15 cellular contexts compared by ENCODE assay signal in the genomic region with DNA sequence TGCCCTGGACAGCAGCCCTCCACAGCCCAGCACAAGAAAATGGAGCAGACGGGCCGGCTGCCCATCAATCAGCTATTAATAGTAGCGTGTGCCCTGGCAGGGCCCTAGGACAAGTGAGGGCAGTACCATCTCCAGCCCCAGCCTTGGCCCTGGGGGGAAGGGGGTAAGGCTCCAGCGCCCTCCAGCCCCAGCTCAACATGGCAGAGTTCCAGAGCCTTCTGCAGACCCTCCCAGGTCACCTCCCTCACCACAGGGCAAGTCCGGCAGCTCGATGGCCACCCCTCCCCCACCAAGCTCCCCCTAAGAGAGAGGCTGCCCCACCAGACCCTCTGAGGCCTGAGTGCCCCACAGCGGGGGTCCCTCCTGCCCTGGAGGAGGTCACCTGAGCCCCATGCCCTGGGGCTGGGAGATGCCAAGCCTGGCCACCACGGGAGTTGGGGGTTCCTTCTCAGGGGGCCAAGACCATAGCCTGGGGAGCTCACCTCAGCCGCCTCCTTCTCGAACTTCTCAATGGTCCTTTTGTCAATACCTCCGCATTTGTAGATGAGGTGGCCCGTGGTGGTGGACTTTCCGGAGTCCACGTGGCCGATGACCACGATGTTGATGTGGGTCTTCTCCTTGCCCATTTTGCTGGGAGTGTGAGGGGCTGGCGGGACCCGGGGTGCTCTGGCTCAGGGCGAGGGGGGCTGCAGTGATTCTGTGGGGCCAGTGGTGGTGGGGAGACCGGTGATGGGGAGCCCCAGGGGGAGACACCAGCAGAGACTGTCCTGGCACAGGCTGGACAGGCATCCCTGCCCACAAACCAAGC. TPM values are rescaled to one million over a fixed set of nuclear protein-coding genes. Genes with fewer than 3 reads are reported as not detected.
DNase-seq lines count a peak whose midpoint lies in the region; ATAC-seq and TF ChIP-seq lines count a peak whose summit lies in the region.
"Had no signal": no experiment of that assay in that cellular context is flagged by ENCODE, and none has a peak within 500 bp of the region (broad histone marks: within the 10 kb centered on the region; RNA-seq: fewer than 3 reads in every experiment).

No MANE protein-coding gene starts in this region.

- H2BK120ac ChIP-seq in mesenchymal stem cell (ENCODE audit: low read depth, low read length) = no peak overlapping the region

- H3K27me3 ChIP-seq in hepatocyte (peaks cover 24% of the 10 kb centered on the region), skeletal muscle tissue (ENCODE audit: control insufficient read depth in 3 of 3, insufficient read depth in 3 of 3, low read length in 3 of 3) (peaks cover 0 to 16% (median 4%) of the 10 kb centered on the region in 3 donors), mesenchymal stem cell (ENCODE audit: control insufficient read depth in 1 of 2, insufficient read depth in 1 of 2, low read length in 2 of 2) (peaks cover 30 to 69% of the 10 kb centered on the region in 2 experiments), tibial artery (peaks cover 0 to 91% of the 10 kb centered on the region in 2 donors)

- ATAC-seq in WTC11 = no peak

- H3K79me1 ChIP-seq in mesenchymal stem cell (replicated peaks; ENCODE audit: low read length, poor library complexity, severe bottlenecking) = no peaks in the 10 kb centered on the region

- CTCF ChIA-PET in WTC11 (lab: Charles Lee) = interaction anchor here (0.6 to 3.4 kb wide), 37 partner anchors 8 to 832 kb away, joined by 3 to 50 read pairs (median 7); partner anchors contain the start of genes HELZ2, KCNQ2, PPDPF and PTK6

- no peaks in the 10 kb centered on the region for H3K9me3 Mint-ChIP-seq in T-helper 2 cell treated with Interferon-gamma antibody and Interleukin-4, amounts not matched to agents 5 μg/mL and 100 μg/mL, for 36 hours
- H3K9me3 Mint-ChIP-seq in WTC11 = peaks cover 5% of the 10 kb centered on the region

- no peak overlapping the region for H2BK15ac ChIP-seq in mesenchymal stem cell (ENCODE audit: low read depth, poor library complexity, severe bottlenecking)

- intact Hi-C loops in tibial artery (cut with DNase I; ENCODE audit: low total_unique reads) = no loop called here

- H3K4ac ChIP-seq in mesenchymal stem cell (ENCODE audit: low read depth in 1 of 2, low read length in 2 of 2) = no peak overlapping the region

- H2AFZ ChIP-seq in hepatocyte (no peak overlapping the region), mesenchymal stem cell (ENCODE audit: low read depth, low read length) (no peak overlapping the region)

- H3K27ac ChIP-seq in hepatocyte = no peak overlapping the region
- peak overlapping the region; percentile 98 for H3K27ac ChIP-seq in skeletal muscle tissue (ENCODE audit: low read depth, low read length)
- H3K27ac ChIP-seq in mesenchymal stem cell (ENCODE audit: low read length, poor library complexity, severe bottlenecking) = no peak overlapping the region
- no peak overlapping the region for H3K27ac ChIP-seq in tibial artery
- H3K27ac ChIP-seq: neutrophil, tibial nerve had no signal

- no peaks in the 10 kb centered on the region for H3K9me2 ChIP-seq in hepatocyte (replicated peaks; ENCODE audit: insufficient read depth)

- H2BK5ac ChIP-seq in mesenchymal stem cell (ENCODE audit: low read depth, low read length, poor library complexity, severe bottlenecking) = no peak overlapping the region

- H3K4me3 ChIP-seq in hepatocyte = no peak overlapping the region
- H3K4me3 ChIP-seq in skeletal muscle tissue (ENCODE audit: low read length in 3 of 3) = peak overlapping the region; percentile 73 to 88 (median 85)
- H3K4me3 ChIP-seq in mesenchymal stem cell (ENCODE audit: insufficient read depth in 1 of 2, low read depth in 1 of 2, low read length in 2 of 2) = no peak overlapping the region
- H3K4me3 ChIP-seq in tibial artery = no peak overlapping the region

- H3K36me3 ChIP-seq in hepatocyte (replicated peaks; ENCODE audit: insufficient read depth, low read depth) (no peaks in the 10 kb centered on the region), skeletal muscle tissue (ENCODE audit: control insufficient read depth in 3 of 3, insufficient read depth in 3 of 3, low read length in 3 of 3) (peaks cover 19 to 47% (median 37%) of the 10 kb centered on the region in 3 donors), mesenchymal stem cell (ENCODE audit: control insufficient read depth in 1 of 2, insufficient read depth in 2 of 2, low read depth in 1 of 2, low read length in 2 of 2) (peaks cover 0 to 4% of the 10 kb centered on the region in 2 experiments), tibial artery (no peaks in the 10 kb centered on the region)
- H3K36me3 ChIP-seq: neutrophil, tibial nerve had no signal

- H3K9ac ChIP-seq in skeletal muscle tissue (ENCODE audit: low read depth in 1 of 3, low read length in 3 of 3) = peak overlapping the region; percentile 84 to 95 (median 94)
- H3K9ac ChIP-seq in mesenchymal stem cell (ENCODE audit: low read length) = no peak overlapping the region

- H3K4me1 ChIP-seq in hepatocyte (ENCODE audit: insufficient read depth) (peaks cover 8% of the 10 kb centered on the region), skeletal muscle tissue (ENCODE audit: control insufficient read depth in 3 of 3, insufficient read depth in 3 of 3, low read length in 3 of 3) (peaks cover 41 to 69% (median 59%) of the 10 kb centered on the region in 3 donors), mesenchymal stem cell (ENCODE audit: control insufficient read depth, insufficient read depth, low read depth, low read length) (peaks cover 28% of the 10 kb centered on the region), tibial artery (peaks cover 0 to 35% (median 28%) of the 10 kb centered on the region in 4 donors)

- 81% methylated on average over 18 of the region's 20 CpGs for WGBS in hepatocyte (ENCODE audit: low lambda C conversion rate, missing lambda C conversion rate)
- WGBS in mesenchymal stem cell = 84% methylated on average over 19 of the region's 20 CpGs

- no peak overlapping the region for H4K91ac ChIP-seq in mesenchymal stem cell (ENCODE audit: low read length)

- H4K20me1 ChIP-seq in hepatocyte (ENCODE audit: insufficient read depth, poor library complexity, severe bottlenecking) = no peaks in the 10 kb centered on the region

- no peak overlapping the region for H2AK5ac ChIP-seq in mesenchymal stem cell (ENCODE audit: low read length, severe bottlenecking)

- no peak overlapping the region for H4K8ac ChIP-seq in mesenchymal stem cell (ENCODE audit: low read length)

- no peak overlapping the region for H2BK12ac ChIP-seq in mesenchymal stem cell (ENCODE audit: low read length in 2 of 2)

- H3K4me2 ChIP-seq in hepatocyte (peak overlapping the region; percentile 90), mesenchymal stem cell (ENCODE audit: low read length, poor library complexity, severe bottlenecking) (no peak overlapping the region)

- POLR2A ChIA-PET in WTC11 (lab: Charles Lee) = interaction anchor here (0.8 kb wide), 1 partner anchor 30 kb away, joined by 3 read pairs; no protein-coding TSS in a partner anchor

- peak overlapping the region; percentile 12 for H3K4me3 Mint-ChIP-seq in T-helper 2 cell treated with Interferon-gamma antibody and Interleukin-4, amounts not matched to agents 5 μg/mL and 100 μg/mL, for 36 hours
- H3K4me3 Mint-ChIP-seq in WTC11 = peak overlapping the region; percentile 24; the same call in 1 of the 2 replicates

- no peak for TF ChIP-seq CTCF in WTC11 (IDR thresholded peaks at IDR 0.05)
- no peak for TF ChIP-seq CTCF in hepatocyte (IDR thresholded peaks at IDR 0.05; ENCODE audit: poor library complexity)
- no peak for TF ChIP-seq CTCF in tibial artery (IDR thresholded peaks at IDR 0.05)

- H3K18ac ChIP-seq in mesenchymal stem cell (ENCODE audit: low read depth in 1 of 2, low read length in 2 of 2) = no peak overlapping the region

- H3K23ac ChIP-seq in mesenchymal stem cell (ENCODE audit: low read length in 2 of 2) = no peak overlapping the region

- H3K27me3 Mint-ChIP-seq in T-helper 2 cell treated with Interferon-gamma antibody and Interleukin-4, amounts not matched to agents 5 μg/mL and 100 μg/mL, for 36 hours (ENCODE audit: low read depth) = peaks cover 25% of the 10 kb centered on the region
- peaks cover 37% of the 10 kb centered on the region for H3K27me3 Mint-ChIP-seq in WTC11 (ENCODE audit: low read depth)

- no peak overlapping the region for H3K14ac ChIP-seq in mesenchymal stem cell (ENCODE audit: low read length in 2 of 2)

- DNase-seq in T-helper 2 cell treated with Interferon-gamma antibody and Interleukin-4, amounts not matched to agents 5 μg/mL and 100 μg/mL, for 36 hours (ENCODE audit: low spot score) = no peak
- no peak for DNase-seq in T-helper 2 cell
- no peak for DNase-seq in WTC11 (ENCODE audit: low spot score)
- no peak for DNase-seq in hepatocyte (ENCODE audit: low spot score)
- no peak for DNase-seq in mesenchymal stem cell
- no peak for DNase-seq in tibial artery
- no peak for DNase-seq in stimulated activated CD4-positive, alpha-beta T cell treated with anti-CD3 and anti-CD28 coated beads, Interleukin-4, amount 100 ng/mL, for 24 hours
- DNase-seq: 8988T; NCI-H510A treated with DMSO at 0.1 percent for 48 hours; stimulated activated CD4-positive, alpha-beta T cell treated with anti-CD3 and anti-CD28 coated beads, Interleukin-12 subunit alpha, Interleukin-12 subunit beta, amount 100 ng/mL, for 4 hours had no signal

- H3K79me2 ChIP-seq in hepatocyte = no peaks in the 10 kb centered on the region

- H3K9me3 ChIP-seq in hepatocyte (ENCODE audit: low read depth) = no peaks in the 10 kb centered on the region
- no peaks in the 10 kb centered on the region for H3K9me3 ChIP-seq in skeletal muscle tissue (ENCODE audit: control insufficient read depth in 3 of 3, low read length in 3 of 3)
- H3K9me3 ChIP-seq in mesenchymal stem cell (ENCODE audit: control insufficient read depth, low read length) = peaks cover 4% of the 10 kb centered on the region
- no peaks in the 10 kb centered on the region for H3K9me3 ChIP-seq in tibial artery
- H3K9me3 ChIP-seq: neutrophil, tibial nerve had no signal

- H3K36me3 Mint-ChIP-seq in T-helper 2 cell treated with Interferon-gamma antibody and Interleukin-4, amounts not matched to agents 5 μg/mL and 100 μg/mL, for 36 hours (ENCODE audit: low read depth) = no peaks in the 10 kb centered on the region
- peaks cover 5% of the 10 kb centered on the region for H3K36me3 Mint-ChIP-seq in WTC11

- H3K27ac Mint-ChIP-seq in T-helper 2 cell treated with Interferon-gamma antibody and Interleukin-4, amounts not matched to agents 5 μg/mL and 100 μg/mL, for 36 hours = no peak overlapping the region
- no peak overlapping the region for H3K27ac Mint-ChIP-seq in WTC11

- no peaks in the 10 kb centered on the region for H3K4me1 Mint-ChIP-seq in T-helper 2 cell treated with Interferon-gamma antibody and Interleukin-4, amounts not matched to agents 5 μg/mL and 100 μg/mL, for 36 hours (ENCODE audit: low read depth)
- H3K4me1 Mint-ChIP-seq in WTC11 = peaks cover 7% of the 10 kb centered on the region

RNA-seq across cellular contexts. Expression of gene EEF1A2, which starts 1.5 kb away (rescaled TPM):
- 26.0 to 35.7 TPM (median 34.9 TPM) in 3 replicates for total RNA-seq in WTC11 (2021)
- 18.5 and 23.5 TPM in 2 replicates for total RNA-seq in hepatocyte
- polyA plus RNA-seq in hepatocyte = 12.0 and 14.8 TPM in 2 replicates
- 255 TPM for total RNA-seq in skeletal muscle tissue
- polyA plus RNA-seq in mesenchymal stem cell (2013, experiment 1 of 2) = 4.3 TPM
- 4.3 TPM for polyA plus RNA-seq in mesenchymal stem cell (2013, experiment 2 of 2)
- total RNA-seq: tibial nerve had no signal

RNA-seq across cellular contexts. Expression of gene PPDPF, which starts 23.2 kb away (rescaled TPM):
- total RNA-seq in WTC11 (2021) (170 to 210 TPM (median 205 TPM) in 3 replicates), hepatocyte (47.6 and 55.1 TPM in 2 replicates), skeletal muscle tissue (24.0 TPM)
- 330 and 333 TPM in 2 replicates for polyA plus RNA-seq in hepatocyte
- 333 TPM for polyA plus RNA-seq in mesenchymal stem cell (2013, experiment 1 of 2)
- polyA plus RNA-seq in mesenchymal stem cell (2013, experiment 2 of 2) = 331 TPM

RNA-seq across cellular contexts. Expression of gene KCNQ2, which starts 24.9 kb away (rescaled TPM):
- 99.8 to 112 TPM (median 108 TPM) in 3 replicates for total RNA-seq in WTC11 (2021)
- total RNA-seq in hepatocyte = 2.9 and 3.5 TPM in 2 replicates
- polyA plus RNA-seq in hepatocyte = 4.3 and 5.4 TPM in 2 replicates
- 1.6 TPM for total RNA-seq in skeletal muscle tissue
- polyA plus RNA-seq in mesenchymal stem cell (2013, experiment 1 of 2) = not detected
- polyA plus RNA-seq in mesenchymal stem cell (2013, experiment 2 of 2) = not detected
- total RNA-seq: left lobe of liver, tibial nerve had no signal

RNA-seq across cellular contexts. Expression of gene PTK6, which starts 39.8 kb away (rescaled TPM):
- total RNA-seq in WTC11 (2021) = 0.22 to 0.53 TPM (median 0.32 TPM) in 3 replicates
- total RNA-seq in hepatocyte = 0.52 and 1.1 TPM in 2 replicates
- 0.06 and 0.27 TPM in 2 replicates for polyA plus RNA-seq in hepatocyte
- not detected for total RNA-seq in skeletal muscle tissue
- polyA plus RNA-seq in mesenchymal stem cell (2013, experiment 1 of 2) = not detected
- polyA plus RNA-seq in mesenchymal stem cell (2013, experiment 2 of 2) = not detected
- total RNA-seq: H4 had no signal

RNA-seq across cellular contexts. Expression of gene SRMS, which starts 50.2 kb away (rescaled TPM):
- total RNA-seq in WTC11 (2021) (0.21 to 0.46 TPM (median 0.26 TPM) in 3 replicates), hepatocyte (not detected in 2 replicates), skeletal muscle tissue (not detected)
- not detected in 2 replicates for polyA plus RNA-seq in hepatocyte
- not detected for polyA plus RNA-seq in mesenchymal stem cell (2013, experiment 1 of 2)
- polyA plus RNA-seq in mesenchymal stem cell (2013, experiment 2 of 2) = not detected
- total RNA-seq: H4, left lobe of liver, tibial nerve had no signal

Comparison
In these comparisons a context has a peak if more than half of its experiments do, and no peak if none do; other contexts are left out.
1. H3K4me3 ChIP-seq: peak in skeletal muscle tissue (3 of 3); none in hepatocyte (single experiment), mesenchymal stem cell (0 of 2) and tibial artery (0 of 2).
2. RNA of gene KCNQ2, which starts 24.9 kb away (total RNA-seq): 99.8 to 112 TPM in WTC11; 2.9 to 3.5 TPM in hepatocyte and 1.6 TPM in skeletal muscle tissue (single experiment); every median in the first group is over 10 times any median in the second.